Comparison of ENCODE assay signal across 8 cellular contexts in the genomic region with DNA sequence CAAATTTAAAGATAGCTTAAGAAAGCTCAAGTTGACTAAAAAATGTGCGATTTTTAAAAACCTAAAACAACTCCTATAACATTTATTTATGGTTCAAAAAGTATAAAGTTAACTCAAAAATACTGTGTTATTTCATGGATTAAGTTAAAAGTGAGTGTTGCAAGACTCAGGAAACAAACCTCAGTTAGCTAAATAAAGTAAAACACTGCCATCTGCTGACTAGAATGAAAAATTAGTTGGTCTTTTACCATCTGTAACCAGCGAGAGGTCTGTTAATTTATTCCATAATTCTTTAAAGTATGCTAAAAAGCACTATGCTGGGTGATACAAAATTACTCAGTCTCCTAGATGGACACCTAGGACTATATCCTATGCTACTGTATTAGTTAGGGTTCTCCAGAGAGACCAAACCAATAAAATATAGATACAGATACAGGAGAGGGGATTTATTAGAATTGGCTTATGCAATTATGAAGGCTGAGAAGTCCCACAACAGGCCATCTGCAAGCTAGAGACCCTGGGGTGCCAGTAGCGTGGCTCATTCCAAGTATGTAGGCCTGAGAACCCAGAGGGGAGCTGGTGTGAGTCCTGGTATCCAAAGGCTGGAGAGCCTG. TPM values are rescaled to one million over a fixed set of nuclear protein-coding genes. Genes with fewer than 3 reads are reported as not detected.
A peak's percentile ranks its signal among the peaks of the same experiment; 100 is the strongest.
DNase-seq lines count a peak whose midpoint lies in the region; ATAC-seq lines count a peak whose summit lies in the region.

No MANE protein-coding gene starts in this region.

- in situ Hi-C loops in SK-MEL-5 (cut with HindIII; ENCODE audit: low pct_unique_long_range_greater_than_20kb, low sequenced_read_pairs), result no loop called here

- DNase-seq in NCI-H1417 (lab: John Stamatoyannopoulos, UW) (peak; percentile 8 to 68 (median 49)), NCI-H1417 treated with DMSO at 0.1 percent for 48 hours (lab: John Stamatoyannopoulos, UW) (no peak), KG1 (lab: John Stamatoyannopoulos, UW) (peak; percentile 18), SK-MEL-5 (ENCODE audit: low read depth, low spot score) (peak; percentile 57), fibroblast of the conjunctiva (ENCODE audit: low read depth) (peak; percentile 63), germinal center (ENCODE audit: low spot score) (no peak), mucosa of gallbladder (ENCODE audit: low spot score) (no peak)
- DNase-seq in stimulated activated naive CD8-positive, alpha-beta T cell treated with anti-CD3 and anti-CD28 coated beads, Interleukin-15, Interleukin-2, amounts not matched to agents 100 U/mL and 50 U/mL, for 24 hours, result no peak

- ATAC-seq in stimulated activated naive CD8-positive, alpha-beta T cell treated with anti-CD3 and anti-CD28 coated beads, Interleukin-15, Interleukin-2, amounts not matched to agents 100 U/mL and 50 U/mL, for 24 hours, result peak; percentile 32

RNA-seq across cellular contexts. Expression of a gene that starts 4.9 kb away (rescaled TPM):
- 19.2 and 20.4 TPM in 2 replicates for total RNA-seq in SK-MEL-5 (2014; rRNA removed; shearing (Covaris generic))
- polyA plus RNA-seq in SK-MEL-5 (2015; cell fraction: cytosol; rRNA removed), result 11.5 and 14.1 TPM in 2 replicates
- 10.1 and 21.2 TPM in 2 replicates for polyA plus RNA-seq in SK-MEL-5 (2015; cell fraction: nucleus; rRNA removed)
- 102 TPM for total RNA-seq in mucosa of gallbladder

Comparison
In these comparisons a context has a peak if more than half of its experiments do, and no peak if none do; other contexts are left out.
1. DNase-seq: peak in NCI-H1417 (3 of 3), KG1 (single experiment), SK-MEL-5 (single experiment) and fibroblast of the conjunctiva (single experiment); none in NCI-H1417 treated with DMSO at 0.1 percent for 48 hours (single experiment), stimulated activated naive CD8-positive, alpha-beta T cell treated with anti-CD3 and anti-CD28 coated beads, Interleukin-15, Interleukin-2, amounts not matched to agents 100 U/mL and 50 U/mL, for 24 hours (single experiment), germinal center (single experiment) and mucosa of gallbladder (single experiment).